In the genomic region with DNA sequence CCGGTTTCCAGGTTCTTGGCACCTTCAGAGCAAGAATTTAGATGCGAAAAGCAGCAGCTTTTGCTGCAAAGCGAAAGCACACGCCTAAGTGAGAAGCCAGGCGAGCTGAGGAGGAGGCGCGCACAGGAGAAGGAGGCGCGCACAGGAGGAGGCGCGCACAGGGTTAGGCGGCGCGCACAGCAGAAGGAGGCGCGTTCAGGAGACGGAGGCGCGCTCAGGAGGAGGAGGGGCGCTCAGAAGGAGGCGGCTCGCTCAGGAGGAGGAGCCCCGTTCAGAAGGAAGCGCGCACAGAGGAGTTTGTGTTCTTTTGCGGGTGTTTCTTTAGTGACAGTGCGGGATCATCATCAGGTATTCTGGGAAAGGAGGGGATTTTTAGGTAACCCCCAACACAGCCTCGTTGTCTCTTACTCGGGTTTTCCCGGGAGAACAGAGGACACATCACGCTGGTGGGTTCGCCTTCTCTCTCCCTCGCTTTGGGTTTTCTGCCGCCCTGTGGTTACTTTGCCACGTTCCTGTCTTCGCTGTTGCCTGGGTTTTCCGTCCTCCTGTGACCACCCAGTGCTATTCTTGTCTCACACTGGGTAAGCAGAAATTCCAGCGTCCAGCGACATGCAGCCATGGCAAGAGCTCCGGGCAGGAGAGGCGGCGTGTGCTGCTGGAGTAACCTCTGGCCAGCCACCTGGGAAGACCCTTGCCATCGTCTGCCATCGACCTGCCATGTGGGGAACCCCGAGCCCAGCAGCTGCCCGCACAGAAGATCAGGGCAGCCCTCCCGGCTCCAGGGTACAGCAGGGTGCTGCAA, we compare ENCODE assay signal across 8 cellular contexts. TPM values are rescaled to one million over a fixed set of nuclear protein-coding genes. Genes with fewer than 3 reads are reported as not detected.
DNase-seq lines count a peak whose midpoint lies in the region; ATAC-seq lines count a peak whose summit lies in the region.

No MANE protein-coding gene starts in this region.

- H3K4me3 Mint-ChIP-seq in activated CD8-positive, alpha-beta memory T cell treated with anti-CD3 and anti-CD28 coated beads, Interleukin-2, amount 10 ng/mL, durations not matched to agents 7 days and 5 days: peak overlapping the region; percentile 85

- H3K27ac Mint-ChIP-seq in activated CD8-positive, alpha-beta memory T cell treated with anti-CD3 and anti-CD28 coated beads, Interleukin-2, amount 10 ng/mL, durations not matched to agents 7 days and 5 days: peak overlapping the region; percentile 87

- H3K27me3 ChIP-seq in endocrine pancreas (ENCODE audit: control insufficient read depth, insufficient read depth, low read length): no peaks in the 10 kb centered on the region

- no peaks in the 10 kb centered on the region for H3K4me1 ChIP-seq in endocrine pancreas (ENCODE audit: control insufficient read depth, insufficient read depth, low read length)

- H3K9me3 ChIP-seq in endocrine pancreas (ENCODE audit: control insufficient read depth, low read length): no peaks in the 10 kb centered on the region

- no peaks in the 10 kb centered on the region for H3K9me3 Mint-ChIP-seq in activated CD8-positive, alpha-beta memory T cell treated with anti-CD3 and anti-CD28 coated beads, Interleukin-2, amount 10 ng/mL, durations not matched to agents 7 days and 5 days (ENCODE audit: low read depth)

- DNase-seq in DMS 273 (lab: John Stamatoyannopoulos, UW; ENCODE audit: unreplicated experiment) (peak; percentile 87), NCI-H1092 (lab: John Stamatoyannopoulos, UW) (peak; percentile 63), myocyte (ENCODE audit: low read depth) (peak; percentile 84), T1000 (lab: John Stamatoyannopoulos, UW) (no peak)
- peak; percentile 82 for DNase-seq in activated CD8-positive, alpha-beta memory T cell treated with anti-CD3 and anti-CD28 coated beads, Interleukin-2, amount 10 ng/mL, durations not matched to agents 7 days and 5 days
- peak; percentile 15 for DNase-seq in stimulated activated CD8-positive, alpha-beta memory T cell treated with anti-CD3 and anti-CD28 coated beads, Interleukin-7, amount 100 ng/mL, for 24 hours (ENCODE audit: low read depth)

- no peaks in the 10 kb centered on the region for H3K36me3 ChIP-seq in endocrine pancreas (ENCODE audit: control insufficient read depth, insufficient read depth, low read length)

- peaks cover 3% of the 10 kb centered on the region for H3K36me3 Mint-ChIP-seq in activated CD8-positive, alpha-beta memory T cell treated with anti-CD3 and anti-CD28 coated beads, Interleukin-2, amount 10 ng/mL, durations not matched to agents 7 days and 5 days

- H3K4me1 Mint-ChIP-seq in activated CD8-positive, alpha-beta memory T cell treated with anti-CD3 and anti-CD28 coated beads, Interleukin-2, amount 10 ng/mL, durations not matched to agents 7 days and 5 days: peaks cover 9% of the 10 kb centered on the region

- H3K4me3 ChIP-seq in endocrine pancreas (ENCODE audit: control insufficient read depth, insufficient read depth, low read length): peak overlapping the region; percentile 81

- CTCF ChIA-PET in activated CD8-positive, alpha-beta memory T cell treated with anti-CD3 and anti-CD28 coated beads, Interleukin-2, amount 10 ng/mL, durations not matched to agents 7 days and 5 days (lab: Charles Lee): interaction anchor here (1.9 kb wide), 1 partner anchor 143 kb away, joined by 6 read pairs; no protein-coding TSS in a partner anchor

- peak overlapping the region; percentile 70 for H3K9ac ChIP-seq in endocrine pancreas (ENCODE audit: control insufficient read depth, insufficient read depth, low read length)

- peak; percentile 95 for ATAC-seq in GM21529 (IDR thresholded peaks at IDR 0.05; ENCODE audit: unreplicated experiment)
- ATAC-seq in activated CD8-positive, alpha-beta memory T cell treated with anti-CD3 and anti-CD28 coated beads, Interleukin-2, amount 10 ng/mL, durations not matched to agents 7 days and 5 days: peak; percentile 97

- no peaks in the 10 kb centered on the region for H3K27me3 Mint-ChIP-seq in activated CD8-positive, alpha-beta memory T cell treated with anti-CD3 and anti-CD28 coated beads, Interleukin-2, amount 10 ng/mL, durations not matched to agents 7 days and 5 days

RNA-seq across cellular contexts. Expression of gene WDR27, which starts 47.0 kb away (rescaled TPM):
- total RNA-seq in activated CD8-positive, alpha-beta memory T cell treated with anti-CD3 and anti-CD28 coated beads, Interleukin-2, amount 10 ng/mL, durations not matched to agents 7 days and 5 days: 10 to 100 TPM; 31.2 to 36.2 TPM
- total RNA-seq in myocyte: 27.0 and 35.4 TPM in 2 replicates
- 27.8 TPM for polyA plus RNA-seq in myocyte (2012)

RNA-seq across cellular contexts. Expression of gene C6orf120, which starts 47.1 kb away (rescaled TPM):
- total RNA-seq in activated CD8-positive, alpha-beta memory T cell treated with anti-CD3 and anti-CD28 coated beads, Interleukin-2, amount 10 ng/mL, durations not matched to agents 7 days and 5 days: 10 to 100 TPM; 19.3 to 20.3 TPM
- total RNA-seq in myocyte: 49.3 and 52.7 TPM in 2 replicates
- polyA plus RNA-seq in myocyte (2012): 17.9 TPM
